In genomic region chr22:37032535-37033460, GRCh38 we compare ENCODE assay signal across 1 cellular context.
A peak's percentile ranks its signal among the peaks of the same experiment; 100 is the strongest.
TF ChIP-seq lines count a peak whose summit lies in the region.

No MANE protein-coding gene starts in this region.

TF ChIP-seq in HepG2, 621 proteins besides CTCF, POLR2A, EP300 and RAD21 (continues in another document):
- TF ChIP-seq ZNF792 (CRISPR knock-in tag; IDR thresholded peaks at IDR 0.05) (peak; percentile 83; the same call in 1 of the 2 replicates), ZBTB42 (CRISPR knock-in tag; IDR thresholded peaks at IDR 0.05) (peak; percentile 67; the same call in 1 of the 2 replicates), ZNF589 (CRISPR knock-in tag; conservative IDR thresholded peaks at IDR 0.05) (peak; percentile 76), CREM (IDR thresholded peaks at IDR 0.05) (peak; percentile 92), CREM (CRISPR knock-in tag; IDR thresholded peaks at IDR 0.05) (no peak), THYN1 (CRISPR knock-in tag; IDR thresholded peaks at IDR 0.05; ENCODE audit: borderline replicate concordance, low read depth) (no peak; the same call in 1 of the 2 replicates), ZNF512 (CRISPR knock-in tag; IDR thresholded peaks at IDR 0.05) (no peak), MTF1 (CRISPR knock-in tag; IDR thresholded peaks at IDR 0.05) (peak; percentile 99), SP2 (CRISPR knock-in tag; IDR thresholded peaks at IDR 0.05) (no peak), ZNF800 (CRISPR knock-in tag; IDR thresholded peaks at IDR 0.05) (no peak), GABPB1 (CRISPR knock-in tag; IDR thresholded peaks at IDR 0.05) (peak; percentile 86), HOXA3 (CRISPR knock-in tag; IDR thresholded peaks at IDR 0.05) (peak; percentile 95), CENPBD1 (CRISPR knock-in tag; IDR thresholded peaks at IDR 0.05; ENCODE audit: borderline replicate concordance, low read depth) (no peak), CCDC6 (CRISPR knock-in tag; IDR thresholded peaks at IDR 0.05) (0 out of 2 replicates have a peak, but pooled peaks have one; percentile 10), NBN (conservative IDR thresholded peaks at IDR 0.05) (no peak), GRHL1 (CRISPR knock-in tag; conservative IDR thresholded peaks at IDR 0.05) (no peak), HMGXB3 (CRISPR knock-in tag; IDR thresholded peaks at IDR 0.05; ENCODE audit: borderline replicate concordance) (peak; percentile 75; the same call in 1 of the 2 replicates), THAP9 (CRISPR knock-in tag; IDR thresholded peaks at IDR 0.05; ENCODE audit: borderline replicate concordance) (peak; percentile 48; the same call in 1 of the 2 replicates), MXD1 (CRISPR knock-in tag; IDR thresholded peaks at IDR 0.05) (peak; percentile 46; the same call in 1 of the 2 replicates), ZNF550 (CRISPR knock-in tag; IDR thresholded peaks at IDR 0.05; ENCODE audit: borderline replicate concordance) (no peak), RAD51 (IDR thresholded peaks at IDR 0.05; ENCODE audit: borderline replicate concordance) (no peak), IKZF4 (CRISPR knock-in tag; IDR thresholded peaks at IDR 0.05; ENCODE audit: borderline replicate concordance, low read depth, not compliant biosample characterization) (no peak), ZSCAN25 (CRISPR knock-in tag; IDR thresholded peaks at IDR 0.05) (peak; percentile 78), SRSF1 (optimal IDR thresholded peaks at IDR 0.05; ENCODE audit: low read depth, low read length) (no peak), STAT6 (CRISPR knock-in tag; IDR thresholded peaks at IDR 0.05; ENCODE audit: borderline replicate concordance) (peak; percentile 83; the same call in 1 of the 2 replicates), RBM39 (IDR thresholded peaks at IDR 0.05; ENCODE audit: low read depth, low read length, poor library complexity, severe bottlenecking) (no peak), AKAP8 (CRISPR knock-in tag; IDR thresholded peaks at IDR 0.05) (peak; percentile 91), ZNF18 (CRISPR knock-in tag; IDR thresholded peaks at IDR 0.05; ENCODE audit: insufficient replicate concordance) (no peak), SOX6 (IDR thresholded peaks at IDR 0.05) (no peak), SOX6 (CRISPR knock-in tag; IDR thresholded peaks at IDR 0.05) (peak; percentile 96), TMF1 (CRISPR knock-in tag; IDR thresholded peaks at IDR 0.05; ENCODE audit: low read depth) (peak; percentile 40; the same call in 1 of the 2 replicates), ZFP36 (IDR thresholded peaks at IDR 0.05; ENCODE audit: borderline replicate concordance, low read depth, low read length, partially characterized antibody) (no peak), TCF7L2 (IDR thresholded peaks at IDR 0.05; ENCODE audit: low read depth, low read length) (peak; percentile 42; the same call in 1 of the 2 replicates), TAF1 (CRISPR knock-in tag; IDR thresholded peaks at IDR 0.05) (peak; percentile 75), JUND (CRISPR knock-in tag; IDR thresholded peaks at IDR 0.05) (peak; percentile 84), ZBTB49 (CRISPR knock-in tag; IDR thresholded peaks at IDR 0.05; ENCODE audit: borderline replicate concordance) (no peak)
